ENCODE assay signal across 1 cellular context in genomic region chr3:124557433-124558232, GRCh38.
TF ChIP-seq lines count a peak whose summit lies in the region.

No MANE protein-coding gene starts in this region.

TF ChIP-seq in HEK293, 187 proteins besides CTCF, POLR2A, EP300 and RAD21 (continued from another document):
- TF ChIP-seq, protein P1, sequence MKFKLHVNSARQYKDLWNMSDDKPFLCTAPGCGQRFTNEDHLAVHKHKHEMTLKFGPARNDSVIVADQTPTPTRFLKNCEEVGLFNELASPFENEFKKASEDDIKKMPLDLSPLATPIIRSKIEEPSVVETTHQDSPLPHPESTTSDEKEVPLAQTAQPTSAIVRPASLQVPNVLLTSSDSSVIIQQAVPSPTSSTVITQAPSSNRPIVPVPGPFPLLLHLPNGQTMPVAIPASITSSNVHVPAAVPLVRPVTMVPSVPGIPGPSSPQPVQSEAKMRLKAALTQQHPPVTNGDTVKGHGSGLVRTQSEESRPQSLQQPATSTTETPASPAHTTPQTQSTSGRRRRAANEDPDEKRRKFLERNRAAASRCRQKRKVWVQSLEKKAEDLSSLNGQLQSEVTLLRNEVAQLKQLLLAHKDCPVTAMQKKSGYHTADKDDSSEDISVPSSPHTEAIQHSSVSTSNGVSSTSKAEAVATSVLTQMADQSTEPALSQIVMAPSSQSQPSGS (tag by site-specific recombination; IDR thresholded peaks at IDR 0.05; ENCODE audit: low read depth), result no peak
- TF ChIP-seq ZNF843 (tag by site-specific recombination; IDR thresholded peaks at IDR 0.05), result no peak
